In genomic region chr17:82037113-82037888, GRCh38 we compare ENCODE assay signal across 1 cellular context.
A peak's percentile ranks its signal among the peaks of the same experiment; 100 is the strongest.
TF ChIP-seq lines count a peak whose summit lies in the region.

DCXR (minus strand) TSS chr17:82037697; CDS start chr17:82037682, 15 bp downstream.

TF ChIP-seq in HepG2, 621 proteins besides CTCF, POLR2A, EP300 and RAD21 (continued from another document and continues in another):
- TF ChIP-seq ZNF530 (CRISPR knock-in tag; IDR thresholded peaks at IDR 0.05; ENCODE audit: low read depth) = no peak
- no peak for TF ChIP-seq USF2 (IDR thresholded peaks at IDR 0.05; ENCODE audit: low read depth, low read length)
- TF ChIP-seq USF2 (CRISPR knock-in tag; IDR thresholded peaks at IDR 0.05; ENCODE audit: borderline replicate concordance) = no peak; the same call in 1 of the 2 replicates
- peak; percentile 94; the same call in 1 of the 2 replicates for TF ChIP-seq KDM2A (CRISPR knock-in tag; IDR thresholded peaks at IDR 0.05; ENCODE audit: borderline replicate concordance, low read depth)
- TF ChIP-seq POLR2G (IDR thresholded peaks at IDR 0.05; ENCODE audit: low read depth, low read length) = peak; percentile 98
- no peak for TF ChIP-seq EHMT2 (IDR thresholded peaks at IDR 0.05; ENCODE audit: borderline replicate concordance, low read depth, low read length)
- TF ChIP-seq MYPOP (CRISPR knock-in tag; IDR thresholded peaks at IDR 0.05) = peak; percentile 98
- TF ChIP-seq MXD1 (CRISPR knock-in tag; IDR thresholded peaks at IDR 0.05) = peak; percentile 80
- peak; percentile 60 for TF ChIP-seq NR1H2 (CRISPR knock-in tag; IDR thresholded peaks at IDR 0.05; ENCODE audit: borderline replicate concordance, low read depth)
- TF ChIP-seq ZNF576 (CRISPR knock-in tag; IDR thresholded peaks at IDR 0.05) = no peak; the same call in 1 of the 2 replicates
- peak; percentile 81 for TF ChIP-seq POGZ (CRISPR knock-in tag; IDR thresholded peaks at IDR 0.05)
- no peak for TF ChIP-seq ZKSCAN1 (IDR thresholded peaks at IDR 0.05; ENCODE audit: low read length)
- TF ChIP-seq ZNF556 (CRISPR knock-in tag; IDR thresholded peaks at IDR 0.05; ENCODE audit: borderline replicate concordance) = peak; percentile 90
- peak; percentile 77; the same call in 1 of the 2 replicates for TF ChIP-seq ATAD3A (CRISPR knock-in tag; IDR thresholded peaks at IDR 0.05)
- TF ChIP-seq SATB2 (CRISPR knock-in tag; IDR thresholded peaks at IDR 0.05) = no peak
- TF ChIP-seq ZNF547 (CRISPR knock-in tag; IDR thresholded peaks at IDR 0.05) = peak; percentile 75
- peak; percentile 79; the same call in 1 of the 2 replicates for TF ChIP-seq ZNF230 (CRISPR knock-in tag; IDR thresholded peaks at IDR 0.05)
- peak; percentile 73 for TF ChIP-seq DMAP1 (CRISPR knock-in tag; IDR thresholded peaks at IDR 0.05)
- TF ChIP-seq ZNF501 (CRISPR knock-in tag; IDR thresholded peaks at IDR 0.05) = peak; percentile 100
- no peak for TF ChIP-seq ZNF781 (CRISPR knock-in tag; IDR thresholded peaks at IDR 0.05; ENCODE audit: borderline replicate concordance, not compliant biosample characterization)
- no peak; the same call in 1 of the 2 replicates for TF ChIP-seq ATF6 (CRISPR knock-in tag; conservative IDR thresholded peaks at IDR 0.05)
- no peak; the same call in 1 of the 2 replicates for TF ChIP-seq ZBTB44 (CRISPR knock-in tag; IDR thresholded peaks at IDR 0.05)
- peak; percentile 94; the same call in 1 of the 2 replicates for TF ChIP-seq MTF2 (CRISPR knock-in tag; IDR thresholded peaks at IDR 0.05; ENCODE audit: borderline replicate concordance)
- TF ChIP-seq HMG20A (CRISPR knock-in tag; IDR thresholded peaks at IDR 0.05; ENCODE audit: borderline replicate concordance) = no peak
- peak; percentile 73 for TF ChIP-seq ZNF543 (CRISPR knock-in tag; IDR thresholded peaks at IDR 0.05)
- no peak for TF ChIP-seq ZNF615 (CRISPR knock-in tag; IDR thresholded peaks at IDR 0.05; ENCODE audit: borderline replicate concordance)
- TF ChIP-seq FOXA3 (CRISPR knock-in tag; IDR thresholded peaks at IDR 0.05) = peak; percentile 22; the same call in 1 of the 2 replicates
- TF ChIP-seq ZBTB3 (CRISPR knock-in tag; IDR thresholded peaks at IDR 0.05; ENCODE audit: borderline replicate concordance, low read depth) = no peak; the same call in 1 of the 2 replicates
- TF ChIP-seq SETDB1 (CRISPR knock-in tag; IDR thresholded peaks at IDR 0.05; ENCODE audit: borderline replicate concordance) = no peak
- TF ChIP-seq E2F5 (CRISPR knock-in tag; conservative IDR thresholded peaks at IDR 0.05) = no peak
- TF ChIP-seq SIN3B (IDR thresholded peaks at IDR 0.05; ENCODE audit: low read length) = peak; percentile 38; the same call in 1 of the 2 replicates
- TF ChIP-seq TEAD3 (CRISPR knock-in tag; optimal IDR thresholded peaks at IDR 0.05; ENCODE audit: borderline replicate concordance) = no peak
- TF ChIP-seq CEBPZ (IDR thresholded peaks at IDR 0.05; ENCODE audit: low read length) = no peak
- TF ChIP-seq CEBPB (IDR thresholded peaks at IDR 0.05; ENCODE audit: borderline replicate concordance, low read depth, low read length) = no peak
- 0 out of 2 replicates have a peak, but pooled peaks have one; percentile 46 for TF ChIP-seq SKIL (CRISPR knock-in tag; IDR thresholded peaks at IDR 0.05; ENCODE audit: borderline replicate concordance)
- TF ChIP-seq ZNF292 (CRISPR knock-in tag; IDR thresholded peaks at IDR 0.05; ENCODE audit: borderline replicate concordance, low read depth) = peak; percentile 16; the same call in 1 of the 2 replicates
- peak; percentile 90 for TF ChIP-seq ZMYM4 (CRISPR knock-in tag; IDR thresholded peaks at IDR 0.05)
- no peak for TF ChIP-seq SRSF9 (IDR thresholded peaks at IDR 0.05; ENCODE audit: borderline replicate concordance, insufficient read depth, low read depth, low read length, poor library complexity, severe bottlenecking)
- peak; percentile 83; the same call in 1 of the 2 replicates for TF ChIP-seq ZNF749 (CRISPR knock-in tag; IDR thresholded peaks at IDR 0.05; ENCODE audit: borderline replicate concordance)
- 0 out of 2 replicates have a peak, but pooled peaks have one; percentile 83 for TF ChIP-seq ZNF468 (CRISPR knock-in tag; IDR thresholded peaks at IDR 0.05)
- TF ChIP-seq ZNF782 (CRISPR knock-in tag; IDR thresholded peaks at IDR 0.05; ENCODE audit: borderline replicate concordance) = peak; percentile 61; the same call in 1 of the 2 replicates
- TF ChIP-seq ZBTB7A (CRISPR knock-in tag; IDR thresholded peaks at IDR 0.05) = no peak; the same call in none of the 2 replicates
- TF ChIP-seq PRDM10 (CRISPR knock-in tag; IDR thresholded peaks at IDR 0.05; ENCODE audit: low read depth) = no peak
- TF ChIP-seq U2AF1 (optimal IDR thresholded peaks at IDR 0.05; ENCODE audit: low read depth, low read length) = no peak
